In the genomic region with DNA sequence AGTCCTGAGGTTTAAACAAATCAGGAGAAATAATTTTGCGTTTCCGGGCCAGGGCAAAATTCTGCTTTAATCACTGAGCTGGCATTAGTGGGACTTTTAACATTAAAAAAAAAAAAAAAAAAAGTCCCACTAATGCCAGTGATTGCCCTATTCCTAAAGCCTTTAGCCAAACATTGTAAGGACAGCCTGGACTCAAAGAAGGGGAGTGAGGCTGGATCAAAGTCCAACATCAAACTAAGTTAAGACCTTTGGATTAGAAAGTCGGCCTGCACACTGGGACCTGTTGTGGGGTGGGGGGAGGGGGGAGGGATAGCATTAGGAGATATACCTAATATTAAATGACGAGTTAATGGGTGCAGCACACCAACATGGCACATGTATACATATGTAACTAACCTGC, we compare ENCODE assay signal across 1 cellular context.
TF ChIP-seq lines count a peak whose summit lies in the region.

No MANE protein-coding gene starts in this region.

TF ChIP-seq in liver, 16 proteins besides CTCF, POLR2A, EP300 and RAD21 (continued from another document):
- TF ChIP-seq, protein P1, sequence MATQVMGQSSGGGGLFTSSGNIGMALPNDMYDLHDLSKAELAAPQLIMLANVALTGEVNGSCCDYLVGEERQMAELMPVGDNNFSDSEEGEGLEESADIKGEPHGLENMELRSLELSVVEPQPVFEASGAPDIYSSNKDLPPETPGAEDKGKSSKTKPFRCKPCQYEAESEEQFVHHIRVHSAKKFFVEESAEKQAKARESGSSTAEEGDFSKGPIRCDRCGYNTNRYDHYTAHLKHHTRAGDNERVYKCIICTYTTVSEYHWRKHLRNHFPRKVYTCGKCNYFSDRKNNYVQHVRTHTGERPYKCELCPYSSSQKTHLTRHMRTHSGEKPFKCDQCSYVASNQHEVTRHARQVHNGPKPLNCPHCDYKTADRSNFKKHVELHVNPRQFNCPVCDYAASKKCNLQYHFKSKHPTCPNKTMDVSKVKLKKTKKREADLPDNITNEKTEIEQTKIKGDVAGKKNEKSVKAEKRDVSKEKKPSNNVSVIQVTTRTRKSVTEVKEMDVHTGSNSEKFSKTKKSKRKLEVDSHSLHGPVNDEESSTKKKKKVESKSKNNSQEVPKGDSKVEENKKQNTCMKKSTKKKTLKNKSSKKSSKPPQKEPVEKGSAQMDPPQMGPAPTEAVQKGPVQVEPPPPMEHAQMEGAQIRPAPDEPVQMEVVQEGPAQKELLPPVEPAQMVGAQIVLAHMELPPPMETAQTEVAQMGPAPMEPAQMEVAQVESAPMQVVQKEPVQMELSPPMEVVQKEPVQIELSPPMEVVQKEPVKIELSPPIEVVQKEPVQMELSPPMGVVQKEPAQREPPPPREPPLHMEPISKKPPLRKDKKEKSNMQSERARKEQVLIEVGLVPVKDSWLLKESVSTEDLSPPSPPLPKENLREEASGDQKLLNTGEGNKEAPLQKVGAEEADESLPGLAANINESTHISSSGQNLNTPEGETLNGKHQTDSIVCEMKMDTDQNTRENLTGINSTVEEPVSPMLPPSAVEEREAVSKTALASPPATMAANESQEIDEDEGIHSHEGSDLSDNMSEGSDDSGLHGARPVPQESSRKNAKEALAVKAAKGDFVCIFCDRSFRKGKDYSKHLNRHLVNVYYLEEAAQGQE (IDR thresholded peaks at IDR 0.05): peak; percentile 14
- peak; percentile 71 for TF ChIP-seq HNF4G (IDR thresholded peaks at IDR 0.05)
